Comparison of ENCODE assay signal across 21 cellular contexts in the genomic region with DNA sequence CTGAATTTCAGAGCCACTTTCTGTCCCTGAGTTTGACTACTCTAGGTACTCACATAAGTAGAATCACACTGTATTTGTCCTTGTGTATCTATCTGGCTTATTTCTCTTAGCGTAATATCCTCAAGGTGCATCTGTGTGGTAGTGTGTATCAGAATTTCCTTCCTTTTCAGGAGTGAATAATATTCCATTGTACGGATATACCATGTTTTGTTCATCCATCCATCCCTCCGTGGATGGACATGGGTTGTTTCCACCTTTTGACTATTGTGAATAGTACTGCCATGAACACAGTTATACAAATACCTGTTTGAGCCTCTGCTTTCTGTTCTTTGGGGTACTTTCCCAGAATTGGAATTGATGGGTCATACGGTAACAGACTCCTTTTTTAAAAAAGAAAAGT.
DNase-seq lines count a peak whose midpoint lies in the region; ATAC-seq and TF ChIP-seq lines count a peak whose summit lies in the region.
"Had no signal": no experiment of that assay in that cellular context is flagged by ENCODE, and none has a peak within 500 bp of the region (broad histone marks: within the 10 kb centered on the region; RNA-seq: fewer than 3 reads in every experiment).

No MANE protein-coding gene starts in this region.

- CTCF ChIA-PET in CD8-positive, alpha-beta T cell (lab: Charles Lee), result interaction anchor here (0.6 to 17.7 kb wide), 2 partner anchors 109 kb away, joined by 3 to 502 read pairs; partner anchors contain the start of gene PITPNC1
- CTCF ChIA-PET in T-cell (lab: Charles Lee), result no interaction called here

- TF ChIP-seq CTCF in CD8-positive, alpha-beta T cell (IDR thresholded peaks at IDR 0.05), result no peak
- no peak for TF ChIP-seq CTCF in esophagus squamous epithelium (IDR thresholded peaks at IDR 0.05)

- no peaks in the 10 kb centered on the region for H3K9me3 ChIP-seq in CD8-positive, alpha-beta T cell (ENCODE audit: low read length)
- H3K9me3 ChIP-seq in esophagus squamous epithelium, result no peaks in the 10 kb centered on the region
- H3K9me3 ChIP-seq: body of pancreas had no signal

- H3K9me3 Mint-ChIP-seq in CD8-positive, alpha-beta T cell, result no peaks in the 10 kb centered on the region
- H3K9me3 Mint-ChIP-seq in T-cell, result no peaks in the 10 kb centered on the region
- peaks cover 0 to 6% of the 10 kb centered on the region in 2 donors for H3K9me3 Mint-ChIP-seq in stimulated activated naive CD8-positive, alpha-beta T cell treated with anti-CD3 and anti-CD28 coated beads, Interleukin-15, amount 100 ng/mL, for 72 hours
- H3K9me3 Mint-ChIP-seq: activated B cell treated with CpG ODN at 0.5 μM for 24 hours; activated CD4-positive, alpha-beta memory T cell treated with anti-CD3 and anti-CD28 coated beads for 36 hours had no signal

- H3K4me3 Mint-ChIP-seq in CD8-positive, alpha-beta T cell, result no peak overlapping the region
- no peak overlapping the region for H3K4me3 Mint-ChIP-seq in T-cell
- H3K4me3 Mint-ChIP-seq in stimulated activated naive CD8-positive, alpha-beta T cell treated with anti-CD3 and anti-CD28 coated beads, Interleukin-15, amount 100 ng/mL, for 72 hours, result no peak overlapping the region
- H3K4me3 Mint-ChIP-seq: activated B cell treated with CpG ODN at 0.5 μM for 24 hours; activated CD4-positive, alpha-beta memory T cell treated with anti-CD3 and anti-CD28 coated beads for 36 hours had no signal

- no peak overlapping the region for H3K4me3 ChIP-seq in CD8-positive, alpha-beta T cell (ENCODE audit: low read depth, low read length)
- no peak overlapping the region for H3K4me3 ChIP-seq in esophagus squamous epithelium
- H3K4me3 ChIP-seq: body of pancreas had no signal

- H3K4me1 Mint-ChIP-seq in CD8-positive, alpha-beta T cell (ENCODE audit: low read depth), result peaks cover 89% of the 10 kb centered on the region
- peaks cover 81 to 95% (median 88%) of the 10 kb centered on the region in 3 donors for H3K4me1 Mint-ChIP-seq in T-cell
- peaks cover 94% of the 10 kb centered on the region for H3K4me1 Mint-ChIP-seq in stimulated activated naive CD8-positive, alpha-beta T cell treated with anti-CD3 and anti-CD28 coated beads, Interleukin-15, amount 100 ng/mL, for 72 hours

- WGBS in esophagus squamous epithelium, 2 donors, result 94 to 95% methylated on average over 4 of the region's 4 CpGs

- no peak for TF ChIP-seq POLR2A in esophagus squamous epithelium (IDR thresholded peaks at IDR 0.05)

- H3K36me3 ChIP-seq in CD8-positive, alpha-beta T cell (ENCODE audit: insufficient read depth, low read length), result peaks cover 5% of the 10 kb centered on the region
- no peaks in the 10 kb centered on the region for H3K36me3 ChIP-seq in esophagus squamous epithelium

- POLR2A ChIA-PET in CD8-positive, alpha-beta T cell (lab: Charles Lee), result no interaction called here
- POLR2A ChIA-PET in T-cell (lab: Charles Lee), result no interaction called here

- DNase-seq in CD8-positive, alpha-beta T cell, result no peak
- DNase-seq in T-cell, result no peak
- DNase-seq in esophagus squamous epithelium (lab: John Stamatoyannopoulos, UW), result no peak
- DNase-seq in stimulated activated naive CD8-positive, alpha-beta T cell treated with anti-CD3 and anti-CD28 coated beads, Interleukin-15, amount 100 ng/mL, for 72 hours, result no peak
- DNase-seq in germinal center (ENCODE audit: low spot score), result no peak
- DNase-seq: activated B cell treated with CpG ODN at 0.5 μM for 24 hours; AML-193; effector memory CD4-positive, alpha-beta T cell; KG1; mammary epithelial cell; NCI-H1694; NCI-H2227 treated with DMSO at 0.1 percent for 48 hours; NCI-H774; stimulated activated CD4-positive, alpha-beta T cell treated with anti-CD3 and anti-CD28 coated beads, Interleukin-12 subunit alpha, Interleukin-12 subunit beta, amount 100 ng/mL, for 4 hours; stimulated activated CD4-positive, alpha-beta T cell treated with anti-CD3 and anti-CD28 coated beads, Interleukin-4, amount 100 ng/mL, for 4 hours; T1000 had no signal

- ATAC-seq in CD8-positive, alpha-beta T cell, result no peak
- ATAC-seq in T-cell (replicated peaks in 1 of 4) (no peak), HG03196 (IDR thresholded peaks at IDR 0.05; ENCODE audit: unreplicated experiment) (no peak), GM19395 (IDR thresholded peaks at IDR 0.05; ENCODE audit: unreplicated experiment) (no peak)
- ATAC-seq in stimulated activated naive CD8-positive, alpha-beta T cell treated with anti-CD3 and anti-CD28 coated beads, Interleukin-15, amount 100 ng/mL, for 72 hours, result peak; percentile 2
- ATAC-seq: body of pancreas, esophagus mucosa had no signal

- peak overlapping the region; percentile 88 for H3K27ac Mint-ChIP-seq in CD8-positive, alpha-beta T cell
- peak overlapping the region; percentile 23 to 72 for H3K27ac Mint-ChIP-seq in T-cell
- peak overlapping the region in 1 of 2 donors; percentile 20 for H3K27ac Mint-ChIP-seq in stimulated activated naive CD8-positive, alpha-beta T cell treated with anti-CD3 and anti-CD28 coated beads, Interleukin-15, amount 100 ng/mL, for 72 hours
- H3K27ac Mint-ChIP-seq: activated B cell treated with CpG ODN at 0.5 μM for 24 hours had no signal

- peaks cover 28% of the 10 kb centered on the region for H3K36me3 Mint-ChIP-seq in CD8-positive, alpha-beta T cell
- peaks cover 30% of the 10 kb centered on the region for H3K36me3 Mint-ChIP-seq in T-cell
- H3K36me3 Mint-ChIP-seq: activated CD4-positive, alpha-beta memory T cell treated with anti-CD3 and anti-CD28 coated beads for 36 hours had no signal

- H3K4me1 ChIP-seq in CD8-positive, alpha-beta T cell (ENCODE audit: insufficient read depth, low read length), result peaks cover 50% of the 10 kb centered on the region
- peaks cover 4 to 55% (median 14%) of the 10 kb centered on the region in 3 donors for H3K4me1 ChIP-seq in esophagus squamous epithelium

- no peaks in the 10 kb centered on the region for H3K27me3 ChIP-seq in CD8-positive, alpha-beta T cell (ENCODE audit: insufficient read depth, low read length)
- H3K27me3 ChIP-seq in esophagus squamous epithelium, result no peaks in the 10 kb centered on the region
- H3K27me3 ChIP-seq: body of pancreas had no signal

- no peak overlapping the region for H3K27ac ChIP-seq in CD8-positive, alpha-beta T cell (ENCODE audit: low read depth, low read length)
- peak overlapping the region in 3 of 4 donors; percentile 41 to 68 (median 60) for H3K27ac ChIP-seq in esophagus squamous epithelium

- H3K27me3 Mint-ChIP-seq in CD8-positive, alpha-beta T cell (ENCODE audit: low read depth), result no peaks in the 10 kb centered on the region
- no peaks in the 10 kb centered on the region for H3K27me3 Mint-ChIP-seq in T-cell
- H3K27me3 Mint-ChIP-seq in stimulated activated naive CD8-positive, alpha-beta T cell treated with anti-CD3 and anti-CD28 coated beads, Interleukin-15, amount 100 ng/mL, for 72 hours, result no peaks in the 10 kb centered on the region
- H3K27me3 Mint-ChIP-seq: activated B cell treated with CpG ODN at 0.5 μM for 24 hours; activated CD4-positive, alpha-beta memory T cell treated with anti-CD3 and anti-CD28 coated beads for 36 hours had no signal

- intact Hi-C loops in CD8-positive, alpha-beta T cell (cut with DNase I, micrococcal nuclease), result loop anchor here in 1 of 2 experiments (10.0 kb wide), 1 partner anchor 46 kb away; no protein-coding TSS in a partner anchor
- intact Hi-C loops in esophagus squamous epithelium (cut with DNase I), result no loop called here
